In the genomic region with DNA sequence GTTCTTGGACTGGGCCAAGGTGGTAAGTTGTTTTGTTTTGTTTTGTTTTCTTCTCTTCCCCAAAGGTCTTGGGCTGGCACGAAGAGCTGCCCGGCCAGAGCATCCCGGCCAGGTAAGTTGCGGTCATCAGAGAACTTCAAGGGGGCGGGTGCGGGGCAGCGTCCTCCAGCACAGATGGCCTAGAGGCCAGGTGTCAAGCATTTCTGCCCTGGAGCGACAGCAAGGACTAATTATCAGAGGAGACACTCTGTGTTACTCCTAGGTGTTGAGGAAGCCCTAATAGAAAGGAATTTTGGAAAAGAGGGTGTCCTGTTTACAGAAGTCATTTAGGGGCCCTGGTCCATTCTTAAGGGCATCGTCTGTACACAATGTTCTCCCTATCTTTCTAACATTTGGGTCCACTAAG, we compare ENCODE assay signal across 9 cellular contexts. TPM values are rescaled to one million over a fixed set of nuclear protein-coding genes. Genes with fewer than 3 reads are reported as not detected.
DNase-seq lines count a peak whose midpoint lies in the region; ATAC-seq and TF ChIP-seq lines count a peak whose summit lies in the region.
"Had no signal": no experiment of that assay in that cellular context is flagged by ENCODE, and none has a peak within 500 bp of the region (broad histone marks: within the 10 kb centered on the region; RNA-seq: fewer than 3 reads in every experiment).

No MANE protein-coding gene starts in this region.

- H3K27ac ChIP-seq in ascending aorta: peak overlapping the region; percentile 83 to 86
- H3K27ac ChIP-seq in right lobe of liver: no peak overlapping the region
- peak overlapping the region; percentile 86 to 93 (median 89) for H3K27ac ChIP-seq in thyroid gland

- H3K4me1 ChIP-seq in ascending aorta: peaks cover 0 to 2% of the 10 kb centered on the region in 2 donors
- H3K4me1 ChIP-seq in right lobe of liver: peaks cover 0 to 25% (median 2%) of the 10 kb centered on the region in 4 donors
- peaks cover 0 to 5% of the 10 kb centered on the region in 2 donors for H3K4me1 ChIP-seq in thyroid gland

- intact Hi-C loops in ascending aorta (cut with DNase I) (loop anchor here (5.0 kb wide), 1 partner anchor 35 kb away; no protein-coding TSS in a partner anchor), right lobe of liver (cut with DNase I) (no loop called here), thyroid gland (cut with DNase I) (no loop called here)

- 6% methylated on average over 6 of the region's 9 CpGs for WGBS in right lobe of liver (ENCODE audit: insufficient coverage, low coverage, low lambda C conversion rate, missing lambda C conversion rate)
- 31 to 36% methylated on average over 9 of the region's 9 CpGs for WGBS in thyroid gland, 2 donors

- no peaks in the 10 kb centered on the region for H3K9me3 Mint-ChIP-seq in activated T-cell treated with anti-CD3 and anti-CD28 coated beads, Interleukin-2, amount 50 U/mL, for 24 hours

- H3K27me3 ChIP-seq in ascending aorta (no peaks in the 10 kb centered on the region), right lobe of liver (peaks cover 0 to 17% of the 10 kb centered on the region in 2 donors), thyroid gland (no peaks in the 10 kb centered on the region)

- peaks cover 22% of the 10 kb centered on the region for H3K4me1 Mint-ChIP-seq in activated T-cell treated with anti-CD3 and anti-CD28 coated beads, Interleukin-2, amount 50 U/mL, for 24 hours (ENCODE audit: low read depth)

- TF ChIP-seq CTCF in ascending aorta (IDR thresholded peaks at IDR 0.05): no peak
- TF ChIP-seq CTCF in right lobe of liver (IDR thresholded peaks at IDR 0.05): no peak
- no peak for TF ChIP-seq CTCF in thyroid gland (IDR thresholded peaks at IDR 0.05)

- H3K36me3 ChIP-seq in ascending aorta (no peaks in the 10 kb centered on the region), right lobe of liver (no peaks in the 10 kb centered on the region), thyroid gland (no peaks in the 10 kb centered on the region)

- ATAC-seq in right lobe of liver: no peak
- no peak for ATAC-seq in HG03354 (IDR thresholded peaks at IDR 0.05; ENCODE audit: poor library complexity, severe bottlenecking, unreplicated experiment)

- TF ChIP-seq POLR2A in right lobe of liver (IDR thresholded peaks at IDR 0.05): no peak
- no peak for TF ChIP-seq POLR2A in thyroid gland (IDR thresholded peaks at IDR 0.05)

- peaks cover 74% of the 10 kb centered on the region for H3K27me3 Mint-ChIP-seq in activated T-cell treated with anti-CD3 and anti-CD28 coated beads, Interleukin-2, amount 50 U/mL, for 24 hours

- no peaks in the 10 kb centered on the region for H3K36me3 Mint-ChIP-seq in activated T-cell treated with anti-CD3 and anti-CD28 coated beads, Interleukin-2, amount 50 U/mL, for 24 hours (ENCODE audit: low read depth)

- DNase-seq in activated T-cell treated with anti-CD3 and anti-CD28 coated beads, Interleukin-2, amount 50 U/mL, for 24 hours: no peak
- DNase-seq in activated T-cell treated with anti-CD3 and anti-CD28 coated beads, Interleukin-2, amount 50 U/mL, for 48 hours: no peak
- no peak for DNase-seq in ascending aorta (ENCODE audit: low spot score in 2 of 2)
- DNase-seq in right lobe of liver: no peak
- peak in 1 of 2 donors; percentile 50 for DNase-seq in thyroid gland
- no peak for DNase-seq in UCSD-AML1 (lab: John Stamatoyannopoulos, UW; ENCODE audit: unreplicated experiment)
- DNase-seq in hepatic stellate cell (ENCODE audit: low spot score): no peak

- no peaks in the 10 kb centered on the region for H3K9me3 ChIP-seq in ascending aorta
- H3K9me3 ChIP-seq in right lobe of liver: no peaks in the 10 kb centered on the region
- H3K9me3 ChIP-seq in thyroid gland: no peaks in the 10 kb centered on the region

- H3K27ac Mint-ChIP-seq in activated T-cell treated with anti-CD3 and anti-CD28 coated beads, Interleukin-2, amount 50 U/mL, for 24 hours: no peak overlapping the region

- peak overlapping the region; percentile 76 to 87 for H3K4me3 ChIP-seq in ascending aorta
- peak overlapping the region; percentile 42 to 50 (median 48) for H3K4me3 ChIP-seq in right lobe of liver
- peak overlapping the region; percentile 46 to 67 (median 56) for H3K4me3 ChIP-seq in thyroid gland (replicated peaks in 1 of 3)

- peak overlapping the region; percentile 55 for H3K4me3 Mint-ChIP-seq in activated T-cell treated with anti-CD3 and anti-CD28 coated beads, Interleukin-2, amount 50 U/mL, for 24 hours

RNA-seq across cellular contexts. Expression of gene ITGB8, which starts 1.2 kb away (rescaled TPM):
- total RNA-seq in ascending aorta (7.9 TPM), right lobe of liver (under 1 TPM; 0.43 to 0.70 (median 0.56) TPM), thyroid gland (10 to 100 TPM; 14.0 to 33.6 (median 17.7) TPM)
- total RNA-seq: T-helper 2 cell treated with Interferon-gamma antibody and Interleukin-4, amounts not matched to agents 100 ng/mL and 5 ng/mL, for 36 hours had no signal

Comparison
In these comparisons a context has a peak if more than half of its experiments do, and no peak if none do; other contexts are left out.
1. H3K27ac ChIP-seq: peak in ascending aorta (2 of 2) and thyroid gland (3 of 3); none in right lobe of liver (0 of 3).
2. Peak in every context shown above with its lines, with median percentiles within 50 percentile points of each other: H3K4me3 ChIP-seq.